In genomic region chr1:109225248-109226077, GRCh38 we compare ENCODE assay signal across 15 cellular contexts. TPM values are rescaled to one million over a fixed set of nuclear protein-coding genes. Genes with fewer than 3 reads are reported as not detected.
DNase-seq lines count a peak whose midpoint lies in the region; ATAC-seq, FAIRE-seq and TF ChIP-seq lines count a peak whose summit lies in the region.
"Had no signal": no experiment of that assay in that cellular context is flagged by ENCODE, and none has a peak within 500 bp of the region (broad histone marks: within the 10 kb centered on the region; RNA-seq: fewer than 3 reads in every experiment).

No MANE protein-coding gene starts in this region.

- DNase-seq in stimulated activated naive CD8-positive, alpha-beta T cell treated with anti-CD3 and anti-CD28 coated beads, Interleukin-15, Interleukin-2, amounts not matched to agents 100 U/mL and 50 U/mL, for 24 hours: no peak
- DNase-seq in NCI-H2227 (lab: John Stamatoyannopoulos, UW; ENCODE audit: unreplicated experiment): peak; percentile 56
- DNase-seq in urothelium cell line (ENCODE audit: low spot score): no peak
- DNase-seq in AG08395 (ENCODE audit: low spot score): no peak
- no peak for DNase-seq in NCI-H1092 (lab: John Stamatoyannopoulos, UW)
- DNase-seq: Calu3, left ventricle myocardium inferior, NCI-H1436, NCI-H748 treated with DMSO at 0.1 percent for 48 hours, OCI-M1, T1000 had no signal

- ATAC-seq in stimulated activated naive CD8-positive, alpha-beta T cell treated with anti-CD3 and anti-CD28 coated beads, Interleukin-15, Interleukin-2, amounts not matched to agents 100 U/mL and 50 U/mL, for 24 hours: no peak
- no peak for ATAC-seq in HG03095 (IDR thresholded peaks at IDR 0.05; ENCODE audit: unreplicated experiment)

- FAIRE-seq in urothelium cell line (lab: Jason Lieb, UNC): peak; percentile 17

- H3K27ac Mint-ChIP-seq in stimulated activated naive CD8-positive, alpha-beta T cell treated with anti-CD3 and anti-CD28 coated beads, Interleukin-15, Interleukin-2, amounts not matched to agents 100 ng/mL and 50 ng/mL, for 24 hours: peak overlapping the region; percentile 2
- peak overlapping the region; percentile 61 to 89 (median 85) for H3K27ac Mint-ChIP-seq in brain
- H3K27ac Mint-ChIP-seq: B cell had no signal

- peaks cover 73% of the 10 kb centered on the region for H3K36me3 Mint-ChIP-seq in stimulated activated naive CD8-positive, alpha-beta T cell treated with anti-CD3 and anti-CD28 coated beads, Interleukin-15, Interleukin-2, amounts not matched to agents 100 ng/mL and 50 ng/mL, for 24 hours (ENCODE audit: low read depth)
- peaks cover 86% of the 10 kb centered on the region for H3K36me3 Mint-ChIP-seq in brain

- H3K4me3 Mint-ChIP-seq in stimulated activated naive CD8-positive, alpha-beta T cell treated with anti-CD3 and anti-CD28 coated beads, Interleukin-15, Interleukin-2, amounts not matched to agents 100 ng/mL and 50 ng/mL, for 24 hours: no peak overlapping the region
- peak overlapping the region in 3 of 5 experiments; percentile 38 to 45 (median 43) for H3K4me3 Mint-ChIP-seq in brain
- H3K4me3 Mint-ChIP-seq: B cell had no signal

- peaks cover 29% of the 10 kb centered on the region for H3K4me1 Mint-ChIP-seq in stimulated activated naive CD8-positive, alpha-beta T cell treated with anti-CD3 and anti-CD28 coated beads, Interleukin-15, Interleukin-2, amounts not matched to agents 100 ng/mL and 50 ng/mL, for 24 hours (ENCODE audit: low read depth)
- peaks cover 70% of the 10 kb centered on the region for H3K4me1 Mint-ChIP-seq in brain

- no peaks in the 10 kb centered on the region for H3K27me3 Mint-ChIP-seq in stimulated activated naive CD8-positive, alpha-beta T cell treated with anti-CD3 and anti-CD28 coated beads, Interleukin-15, Interleukin-2, amounts not matched to agents 100 ng/mL and 50 ng/mL, for 24 hours
- H3K27me3 Mint-ChIP-seq in brain: peaks cover 5% of the 10 kb centered on the region
- H3K27me3 Mint-ChIP-seq: B cell had no signal

- no peak for TF ChIP-seq CTCF in brain (conservative IDR thresholded peaks at IDR 0.05)

- no peaks in the 10 kb centered on the region for H3K9me3 Mint-ChIP-seq in stimulated activated naive CD8-positive, alpha-beta T cell treated with anti-CD3 and anti-CD28 coated beads, Interleukin-15, Interleukin-2, amounts not matched to agents 100 ng/mL and 50 ng/mL, for 24 hours
- peaks cover 0 to 3% (median 0%) of the 10 kb centered on the region in 5 experiments for H3K9me3 Mint-ChIP-seq in brain

RNA-seq across cellular contexts. Expression of gene SARS1, which starts 11.7 kb away (rescaled TPM):
- 402 TPM for polyA plus RNA-seq in brain (ENCODE audit: insufficient read depth, low read depth, low replicate concordance)

RNA-seq across cellular contexts. Expression of gene CELSR2, which starts 23.9 kb away (rescaled TPM):
- polyA plus RNA-seq in brain (ENCODE audit: insufficient read depth, low read depth, low replicate concordance): 109 TPM

RNA-seq across cellular contexts. Expression of gene PSRC1, which starts 57.5 kb away (rescaled TPM):
- 77.5 TPM for polyA plus RNA-seq in brain (ENCODE audit: insufficient read depth, low read depth, low replicate concordance)
